In the genomic region with DNA sequence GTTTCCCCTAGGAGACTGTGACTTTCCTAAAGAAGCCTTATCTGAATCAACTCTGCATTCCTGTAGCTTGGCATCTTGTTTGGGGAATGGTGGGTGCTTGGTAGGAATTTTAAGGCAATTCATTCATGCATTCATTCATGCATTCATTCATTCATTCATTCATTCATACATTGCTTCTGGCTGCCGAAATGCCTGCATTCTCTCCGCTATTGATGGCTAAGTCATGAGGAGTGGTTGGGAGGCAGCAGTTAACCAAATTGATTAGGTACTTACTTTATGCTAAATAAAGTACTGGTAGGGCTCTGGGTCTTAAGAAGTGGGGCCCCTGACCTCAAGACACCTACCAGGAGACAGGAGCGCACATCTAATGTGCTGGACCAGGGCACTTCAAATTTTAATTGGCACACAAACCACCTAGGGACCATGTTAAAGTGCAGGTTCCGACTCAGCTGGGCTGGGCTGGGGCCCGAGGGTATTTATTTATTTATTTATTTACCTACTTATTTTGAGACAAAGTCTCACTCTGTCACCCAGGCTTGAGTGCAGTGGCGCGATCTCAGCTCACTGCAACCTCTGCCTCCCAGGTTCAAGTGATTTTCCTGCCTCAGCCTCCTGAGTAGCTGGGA, we compare ENCODE assay signal across 8 cellular contexts.
"Had no signal": no experiment of that assay in that cellular context is flagged by ENCODE, and none has a peak within 500 bp of the region (broad histone marks: within the 10 kb centered on the region; RNA-seq: fewer than 3 reads in every experiment).

No MANE protein-coding gene starts in this region.

- H3K9me3 ChIP-seq: HAP-1 had no signal

- H3K27ac ChIP-seq: GM23248 had no signal

- H3K27ac Mint-ChIP-seq: HFFc6 had no signal

- ATAC-seq: HCT116 had no signal

- H3K36me3 ChIP-seq: HAP-1 had no signal

- H3K4me1 ChIP-seq: HAP-1 had no signal

- H3K4me3 Mint-ChIP-seq: HFFc6 had no signal

- H3K9ac ChIP-seq: GM23248 had no signal

- H2AFZ ChIP-seq: GM23248 had no signal

- DNase-seq: GM23248, GOT3, H7, HFFc6, IMR-90, KBM-7 had no signal

- H3K4me3 ChIP-seq: GM23248, HAP-1 had no signal
